ENCODE assay signal across 8 cellular contexts in genomic region chr20:25053207-25054132, GRCh38. TPM values are rescaled to one million over a fixed set of nuclear protein-coding genes. Genes with fewer than 3 reads are reported as not detected.
DNase-seq lines count a peak whose midpoint lies in the region; ATAC-seq, FAIRE-seq and TF ChIP-seq lines count a peak whose summit lies in the region.
"Had no signal": no experiment of that assay in that cellular context is flagged by ENCODE, and none has a peak within 500 bp of the region (broad histone marks: within the 10 kb centered on the region; RNA-seq: fewer than 3 reads in every experiment).

No MANE protein-coding gene starts in this region.

- no peak overlapping the region for H2AFZ ChIP-seq in GM12878 (ENCODE audit: control insufficient read depth, low read depth, low read length)

- DNase-seq in KBM-7: peak; percentile 79
- DNase-seq in GM12878 (ENCODE audit: low read depth, low spot score): no peak
- peak; percentile 41 for DNase-seq in left lobe of liver (ENCODE audit: low spot score)
- DNase-seq in thoracic aorta (ENCODE audit: low spot score): no peak
- no peak for DNase-seq in middle frontal gyrus (ENCODE audit: extremely low spot score, low spot score)
- no peak for DNase-seq in NCI-H2029 treated with DMSO at 0.1 percent for 48 hours (lab: John Stamatoyannopoulos, UW)
- DNase-seq in T-helper 1 cell: no peak
- DNase-seq: NCI-H1930 had no signal

- peaks cover 5% of the 10 kb centered on the region; the same call in 1 of the 2 replicates for H4K20me1 ChIP-seq in GM12878 (ENCODE audit: control insufficient read depth, insufficient read depth)

- H3K4me1 ChIP-seq in GM12878 (ENCODE audit: control insufficient read depth, insufficient read depth, low read length): peaks cover 46% of the 10 kb centered on the region
- H3K4me1 ChIP-seq in thoracic aorta (ENCODE audit: control insufficient read depth in 1 of 2, low read depth in 2 of 2): peaks cover 64 to 86% of the 10 kb centered on the region in 2 donors

- no peak for TF ChIP-seq RAD21 in GM12878 (IDR thresholded peaks at IDR 0.05; ENCODE audit: insufficient read depth, low read depth, low read length)

- H3K79me2 ChIP-seq in GM12878 (ENCODE audit: control insufficient read depth, insufficient read depth, low read length): peaks cover 27% of the 10 kb centered on the region

- WGBS in GM12878 (ENCODE audit: insufficient coverage, insufficient replicate concordance, low lambda C conversion rate, missing lambda C conversion rate): 15% methylated on average over 10 of the region's 13 CpGs

- H3K9me3 ChIP-seq in GM12878 (replicated peaks; ENCODE audit: control insufficient read depth, insufficient read depth, low read length): no peaks in the 10 kb centered on the region
- H3K9me3 ChIP-seq in thoracic aorta: no peaks in the 10 kb centered on the region

- in situ Hi-C loops in KBM-7 (cut with MboI; ENCODE audit: low pct_unique_long_range_greater_than_20kb, low sequenced_read_pairs) (no loop called here), GM12878 (cut with MboI) (loop anchor here (10.0 to 25.0 kb wide), 2 partner anchors 351 to 1691 kb away; partner anchors contain the start of genes GINS1, GZF1 and NXT1)

- H3K4me3 ChIP-seq in GM12878 (peak overlapping the region; percentile 45), thoracic aorta (peak overlapping the region; percentile 41)

- H3K9ac ChIP-seq in GM12878 (ENCODE audit: control insufficient read depth, insufficient read depth, low read length): no peak overlapping the region; the same call in 1 of the 2 replicates

- CTCF ChIA-PET in GM12878 (lab: Yijun Ruan, JAX): interaction anchor here (0.6 to 12.6 kb wide), 4 partner anchors 9 to 197 kb away, joined by 3 to 244 read pairs (median 4); partner anchors contain the start of gene APMAP

- intact Hi-C loops in GM12878 (cut with micrococcal nuclease; ENCODE audit: unreplicated experiment): no loop called here

- H3K27me3 ChIP-seq in GM12878 (replicated peaks in 1 of 2; ENCODE audit: control insufficient read depth in 2 of 2, insufficient read depth in 2 of 2, low read length in 1 of 2): no peaks in the 10 kb centered on the region
- no peaks in the 10 kb centered on the region for H3K27me3 ChIP-seq in thoracic aorta (replicated peaks; ENCODE audit: insufficient read depth)

- TF ChIP-seq CTCF in GM12878 (IDR thresholded peaks at IDR 0.05 in 2 of 3, conservative IDR thresholded peaks at IDR 0.05 in 1 of 3; ENCODE audit: control insufficient read depth in 2 of 3, extremely low read depth in 1 of 3, insufficient read depth in 1 of 3, low read depth in 3 of 3, low read length in 3 of 3): no peak
- no peak for TF ChIP-seq CTCF in thoracic aorta (IDR thresholded peaks at IDR 0.05)

- peak overlapping the region; percentile 31; the same call in 1 of the 2 replicates for H3K27ac ChIP-seq in GM12878 (ENCODE audit: control insufficient read depth, insufficient read depth)
- peak overlapping the region; percentile 91 to 93 for H3K27ac ChIP-seq in thoracic aorta

- FAIRE-seq in GM12878 (lab: Jason Lieb, UNC): peak; percentile 72

- H3K4me2 ChIP-seq in GM12878 (ENCODE audit: control insufficient read depth, insufficient read depth): peak overlapping the region; percentile 89

- TF ChIP-seq POLR2A in GM12878 (IDR thresholded peaks at IDR 0.05; ENCODE audit: low read depth, low read length): no peak

- no TSS peak for BruUV-seq in GM12878 (replicated peaks; lab: Mats Ljungman, UMichigan)

- TF ChIP-seq EP300 in GM12878 (IDR thresholded peaks at IDR 0.05; ENCODE audit: borderline replicate concordance in 1 of 2, control insufficient read depth in 1 of 2, low read depth in 2 of 2, low read length in 2 of 2): no peak

- SMC1A ChIA-PET in GM12878 (lab: Charles Lee; ENCODE audit: uncharacterized antibody, unreplicated experiment): interaction anchor here (0.9 to 2.6 kb wide), 2 partner anchors 12 to 20 kb away, joined by 4 to 13 read pairs; no protein-coding TSS in a partner anchor

- RAD21 ChIA-PET in GM12878 (lab: Charles Lee; ENCODE audit: unreplicated experiment): interaction anchor here (1.6 to 1.9 kb wide), 2 partner anchors 10 to 59 kb away, joined by 6 read pairs; no protein-coding TSS in a partner anchor

- ATAC-seq in GM12878 (no peak), left lobe of liver (no peak), thoracic aorta (ENCODE audit: insufficient number of reproducible peaks, low FRiP score, low read depth) (no peak)

- no peaks in the 10 kb centered on the region for H3K36me3 ChIP-seq in GM12878 (ENCODE audit: control insufficient read depth in 2 of 2, insufficient read depth in 2 of 2, low read length in 1 of 2)
- H3K36me3 ChIP-seq in thoracic aorta: no peaks in the 10 kb centered on the region

- POLR2A ChIA-PET in GM12878 (lab: Charles Lee): interaction anchor here (0.6 to 0.9 kb wide), 4 partner anchors 29 to 70 kb away, joined by 3 to 5 read pairs (median 4); no protein-coding TSS in a partner anchor

TF ChIP-seq in GM12878, 131 proteins besides CTCF, POLR2A, EP300 and RAD21 (continues in another document):
- no peak for TF ChIP-seq ZBTB33 (IDR thresholded peaks at IDR 0.05)
- TF ChIP-seq SP1 (IDR thresholded peaks at IDR 0.05; ENCODE audit: low read depth, low read length): no peak
- no peak for TF ChIP-seq ZNF207 (IDR thresholded peaks at IDR 0.05; ENCODE audit: borderline replicate concordance)
- no peak for TF ChIP-seq NRF1 (conservative IDR thresholded peaks at IDR 0.05; ENCODE audit: low read depth, low read length)
- TF ChIP-seq HSF1 (IDR thresholded peaks at IDR 0.05; ENCODE audit: low read depth, low read length): no peak
- no peak for TF ChIP-seq FOXM1 (IDR thresholded peaks at IDR 0.05; ENCODE audit: low read depth, low read length)
- no peak for TF ChIP-seq CHD4 (IDR thresholded peaks at IDR 0.05)

RNA-seq across cellular contexts. Expression of gene ACSS1, which starts 4.5 kb away (rescaled TPM):
- 29.0 and 30.9 TPM in 2 replicates for total RNA-seq in GM12878 (2013; cell fraction: nucleolus; rRNA removed)
- 30.5 and 35.2 TPM in 2 replicates for total RNA-seq in GM12878 (2014; rRNA removed)
- total RNA-seq in GM12878 (2014; rRNA removed; fragmentation: Illumina TruSeq; extraction: Trizol): 13.1 and 13.6 TPM in 2 replicates
- 44.4 and 44.9 TPM in 2 replicates for total RNA-seq in GM12878 (2021)
- 12.9 TPM for polyA plus RNA-seq in GM12878 (2011; ENCODE audit: low read depth)
- 22.2 and 31.1 TPM in 2 replicates for polyA plus RNA-seq in GM12878 (2011; rRNA removed)
- 42.2 and 43.5 TPM in 2 replicates for polyA plus RNA-seq in GM12878 (2011; cell fraction: cytosol; rRNA removed)
- polyA plus RNA-seq in GM12878 (2011; cell fraction: nucleus; rRNA removed): 71.2 and 72.8 TPM in 2 replicates
- 23.9 and 24.9 TPM in 2 replicates for polyA plus RNA-seq in GM12878 (2012)
- polyA plus RNA-seq in GM12878 (2014; fragmentation: Illumina TruSeq; extraction: Trizol): 25.0 and 31.1 TPM in 2 replicates
- polyA plus RNA-seq in GM12878 (2014; fragmentation: Nextera tagmentation; extraction: Ambion mirVana): 1 to 10 TPM; 1.3 to 6.7 TPM
- 33.0 and 36.4 TPM in 2 replicates for polyA plus RNA-seq in GM12878 (2014; rRNA removed)
- polyA plus RNA-seq in GM12878 (2016; fragmentation: Nextera tagmentation; extraction: Ambion mirVana): 10 to 100 TPM; 27.4 to 36.6 TPM
- polyA minus RNA-seq in GM12878 (2011; rRNA and poly(A)+ RNA removed): 38.5 and 48.2 TPM in 2 replicates
- polyA minus RNA-seq in GM12878 (2011; cell fraction: cytosol; rRNA and poly(A)+ RNA removed): 13.5 and 15.2 TPM in 2 replicates
- 16.3 and 23.6 TPM in 2 replicates for polyA minus RNA-seq in GM12878 (2011; cell fraction: nucleus; rRNA and poly(A)+ RNA removed)
- 9.9 TPM for total RNA-seq in left lobe of liver
- 10 to 100 TPM; 26.0 to 31.7 TPM for total RNA-seq in thoracic aorta

RNA-seq across cellular contexts. Expression of gene VSX1, which starts 28.5 kb away (rescaled TPM):
- total RNA-seq in GM12878 (2013; cell fraction: nucleolus; rRNA removed): not detected in 2 replicates
- not detected in 2 replicates for total RNA-seq in GM12878 (2014; rRNA removed)
- not detected in 2 replicates for total RNA-seq in GM12878 (2014; rRNA removed; fragmentation: Illumina TruSeq; extraction: Trizol)
- total RNA-seq in GM12878 (2021): not detected in 2 replicates
- not detected for polyA plus RNA-seq in GM12878 (2011; ENCODE audit: low read depth)
- polyA plus RNA-seq in GM12878 (2011; rRNA removed): 0.03 and 0.05 TPM in 2 replicates
- polyA plus RNA-seq in GM12878 (2011; cell fraction: cytosol; rRNA removed): 0.03 TPM in 1 of 2 replicates, not detected in the other
- 0.12 TPM in 1 of 2 replicates, not detected in the other for polyA plus RNA-seq in GM12878 (2011; cell fraction: nucleus; rRNA removed)
- polyA plus RNA-seq in GM12878 (2012): not detected in 2 replicates
- not detected in 2 replicates for polyA plus RNA-seq in GM12878 (2014; fragmentation: Illumina TruSeq; extraction: Trizol)
- not detected for polyA plus RNA-seq in GM12878 (2014; fragmentation: Nextera tagmentation; extraction: Ambion mirVana)
- polyA plus RNA-seq in GM12878 (2014; rRNA removed): not detected in 2 replicates
- not detected for polyA plus RNA-seq in GM12878 (2016; fragmentation: Nextera tagmentation; extraction: Ambion mirVana)
- polyA minus RNA-seq in GM12878 (2011; rRNA and poly(A)+ RNA removed): not detected in 2 replicates
- not detected in 2 replicates for polyA minus RNA-seq in GM12878 (2011; cell fraction: cytosol; rRNA and poly(A)+ RNA removed)
- not detected in 2 replicates for polyA minus RNA-seq in GM12878 (2011; cell fraction: nucleus; rRNA and poly(A)+ RNA removed)
- total RNA-seq in left lobe of liver: 0.18 TPM
- total RNA-seq in thoracic aorta: not detected

Comparison
In these comparisons a context has a peak if more than half of its experiments do, and no peak if none do; other contexts are left out.
1. DNase-seq: peak in KBM-7 (single experiment) and left lobe of liver (single experiment); none in GM12878 (single experiment), thoracic aorta (single experiment), middle frontal gyrus (single experiment), NCI-H2029 treated with DMSO at 0.1 percent for 48 hours (single experiment) and T-helper 1 cell (0 of 5).